In the genomic region with DNA sequence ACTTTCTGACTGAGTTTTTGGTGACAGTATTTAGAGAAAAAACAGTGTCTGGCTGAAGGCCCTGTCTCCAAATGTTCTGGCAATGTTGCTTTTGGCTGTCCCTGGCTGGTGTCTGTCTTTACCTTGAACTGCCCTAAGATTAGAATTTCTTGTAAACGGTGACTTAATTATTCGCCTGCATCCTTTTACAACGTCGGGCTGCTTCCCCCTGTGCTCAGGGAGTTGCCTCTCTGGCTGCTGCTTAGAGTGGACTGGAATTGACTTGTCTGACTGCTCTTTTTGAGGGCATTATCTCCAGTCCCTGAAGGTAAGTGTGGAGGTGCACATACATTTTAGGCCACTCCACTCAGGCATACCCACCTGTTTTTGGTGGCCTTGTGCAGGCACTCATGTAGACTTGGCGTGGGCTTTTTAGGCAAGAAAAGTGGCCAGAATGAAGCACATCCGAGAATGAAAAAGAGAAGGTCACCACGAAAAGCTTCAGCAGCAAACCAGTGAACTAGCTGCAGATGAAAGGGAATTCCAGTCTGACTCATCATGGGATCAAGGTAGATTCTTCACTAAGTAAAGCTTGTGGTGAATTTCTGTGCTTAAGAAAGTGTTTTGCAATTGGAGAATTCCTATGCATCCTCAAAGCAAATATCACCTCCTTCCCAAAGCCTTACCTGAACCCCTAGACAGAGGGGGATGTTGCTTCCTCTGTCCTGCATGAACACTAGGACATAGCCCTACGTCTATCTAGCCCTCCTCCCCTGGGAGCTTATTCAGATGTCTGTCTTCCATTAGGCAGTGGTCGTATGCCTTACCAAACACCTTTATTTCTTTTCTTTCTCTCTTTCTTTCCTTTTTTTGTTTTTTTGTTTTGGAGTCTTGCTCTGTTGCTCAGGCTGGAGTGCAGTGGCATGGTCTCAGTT, we compare ENCODE assay signal across 10 cellular contexts.
DNase-seq lines count a peak whose midpoint lies in the region; ATAC-seq, FAIRE-seq and TF ChIP-seq lines count a peak whose summit lies in the region.
"Had no signal": no experiment of that assay in that cellular context is flagged by ENCODE, and none has a peak within 500 bp of the region (broad histone marks: within the 10 kb centered on the region; RNA-seq: fewer than 3 reads in every experiment).

No MANE protein-coding gene starts in this region.

- FAIRE-seq in H54 (lab: Jason Lieb, UNC) (peak; percentile 41), RCC 7860 (lab: Jason Lieb, UNC) (no peak)

- H3K27me3 ChIP-seq in right cardiac atrium (ENCODE audit: control insufficient read depth, insufficient read depth), result no peaks in the 10 kb centered on the region
- no peaks in the 10 kb centered on the region for H3K27me3 ChIP-seq in brain microvascular endothelial cell (replicated peaks)

- H3K4me3 ChIP-seq in right cardiac atrium (ENCODE audit: low read length) (no peak overlapping the region), brain microvascular endothelial cell (ENCODE audit: low read depth, low read length) (no peak overlapping the region)

- 62% methylated on average over 9 of the region's 9 CpGs for WGBS in right cardiac atrium

- H3K4me1 ChIP-seq in right cardiac atrium (ENCODE audit: control insufficient read depth, insufficient read depth, low read length), result peaks cover 6% of the 10 kb centered on the region

- H3K36me3 Mint-ChIP-seq in stimulated activated effector memory CD8-positive, alpha-beta T cell treated with anti-CD3 and anti-CD28 coated beads, Interleukin-12 subunit alpha, Interleukin-12 subunit beta, amount 100 ng/mL, for 72 hours, result no peaks in the 10 kb centered on the region

- no peak overlapping the region for H3K27ac ChIP-seq in right cardiac atrium (ENCODE audit: low read length)
- no peak overlapping the region for H3K27ac ChIP-seq in brain microvascular endothelial cell

- H3K9me3 Mint-ChIP-seq in stimulated activated effector memory CD8-positive, alpha-beta T cell treated with anti-CD3 and anti-CD28 coated beads, Interleukin-12 subunit alpha, Interleukin-12 subunit beta, amount 100 ng/mL, for 72 hours, result no peaks in the 10 kb centered on the region

- TF ChIP-seq CTCF in brain microvascular endothelial cell (IDR thresholded peaks at IDR 0.05; ENCODE audit: low read depth, low read length, missing control alignments), result no peak
- TF ChIP-seq CTCF in GM20000 (IDR thresholded peaks at IDR 0.05; ENCODE audit: extremely low read depth, missing control alignments), result no peak

- peak; percentile 83 to 88 for ATAC-seq in right cardiac atrium
- no peak for ATAC-seq in stimulated activated effector memory CD8-positive, alpha-beta T cell treated with anti-CD3 and anti-CD28 coated beads, Interleukin-12 subunit alpha, Interleukin-12 subunit beta, amount 100 ng/mL, for 72 hours

- DNase-seq in EL (peak; percentile 13), H54 (ENCODE audit: insufficient read length, low spot score) (no peak), RCC 7860 (ENCODE audit: low spot score) (peak; percentile 41), right cardiac atrium (peak in 2 of 3 donors; percentile 16 to 59), brain microvascular endothelial cell (no peak), GM20000 (ENCODE audit: low spot score) (no peak)
- DNase-seq in effector CD4-positive, alpha-beta T cell, result no peak
- DNase-seq in stimulated activated effector memory CD8-positive, alpha-beta T cell treated with anti-CD3 and anti-CD28 coated beads, Interleukin-12 subunit alpha, Interleukin-12 subunit beta, amount 100 ng/mL, for 72 hours (ENCODE audit: low spot score in 2 of 2), result no peak
- DNase-seq: activated T-cell treated with anti-CD3 and anti-CD28 coated beads, Interleukin-2, amount 50 U/mL, for 48 hours; posterior cingulate gyrus had no signal

- no peak for TF ChIP-seq POLR2A in H54 (IDR thresholded peaks at IDR 0.05; ENCODE audit: low read depth, low read length)

- no peak overlapping the region for H3K27ac Mint-ChIP-seq in stimulated activated effector memory CD8-positive, alpha-beta T cell treated with anti-CD3 and anti-CD28 coated beads, Interleukin-12 subunit alpha, Interleukin-12 subunit beta, amount 100 ng/mL, for 72 hours

- in situ Hi-C loops in brain microvascular endothelial cell (cut with HindIII; ENCODE audit: low pct_ligation_motif_present, low sequenced_read_pairs), result no loop called here

- H3K4me1 Mint-ChIP-seq in stimulated activated effector memory CD8-positive, alpha-beta T cell treated with anti-CD3 and anti-CD28 coated beads, Interleukin-12 subunit alpha, Interleukin-12 subunit beta, amount 100 ng/mL, for 72 hours, result peaks cover 32% of the 10 kb centered on the region

- H3K9me3 ChIP-seq in right cardiac atrium (ENCODE audit: control insufficient read depth, low read length), result no peaks in the 10 kb centered on the region

- H3K36me3 ChIP-seq in brain microvascular endothelial cell (replicated peaks), result no peaks in the 10 kb centered on the region

- intact Hi-C loops in right cardiac atrium (cut with DNase I), result no loop called here

- no peak overlapping the region for H3K4me3 Mint-ChIP-seq in stimulated activated effector memory CD8-positive, alpha-beta T cell treated with anti-CD3 and anti-CD28 coated beads, Interleukin-12 subunit alpha, Interleukin-12 subunit beta, amount 100 ng/mL, for 72 hours

Comparison
In these comparisons a context has a peak if more than half of its experiments do, and no peak if none do; other contexts are left out.
1. DNase-seq: peak in EL (single experiment), RCC 7860 (single experiment) and right cardiac atrium (2 of 3); none in H54 (single experiment), brain microvascular endothelial cell (single experiment), effector CD4-positive, alpha-beta T cell (single experiment), GM20000 (single experiment) and stimulated activated effector memory CD8-positive, alpha-beta T cell treated with anti-CD3 and anti-CD28 coated beads, Interleukin-12 subunit alpha, Interleukin-12 subunit beta, amount 100 ng/mL, for 72 hours (0 of 2).